34 cellular contexts compared by ENCODE assay signal in genomic region chr10:10096898-10097297, GRCh38.
"Had no signal": no experiment of that assay in that cellular context is flagged by ENCODE, and none has a peak within 500 bp of the region (broad histone marks: within the 10 kb centered on the region; RNA-seq: fewer than 3 reads in every experiment).

No MANE protein-coding gene starts in this region.

- H3K4me3 ChIP-seq: adrenal gland, ascending aorta, body of pancreas, breast epithelium, cardiac muscle cell had no signal

- H3K4me1 ChIP-seq: adrenal gland, ascending aorta, body of pancreas, breast epithelium had no signal

- H3K9me3 ChIP-seq: adrenal gland, ascending aorta, body of pancreas, breast epithelium had no signal

- H3K27ac ChIP-seq: adrenal gland, ascending aorta, body of pancreas, brain microvascular endothelial cell, breast epithelium, cardiac muscle cell had no signal

- DNase-seq: activated effector memory CD4-positive, alpha-beta T cell treated with anti-CD3 and anti-CD28 coated beads, Interleukin-2, amount 50 U/mL, for 16 hours; activated effector memory CD4-positive, alpha-beta T cell treated with Interleukin-2 at 50 U/mL for 16 hours; activated gamma-delta T cell; activated gamma-delta T cell treated with Interleukin-2 at 50 U/mL for 16 hours; activated naive CD4-positive, alpha-beta T cell; activated naive CD4-positive, alpha-beta T cell treated with anti-CD3 and anti-CD28 coated beads for 36 hours; activated naive CD4-positive, alpha-beta T cell treated with anti-CD3 and anti-CD28 coated beads, Interleukin-2, amount 10 ng/mL, durations not matched to agents 7 days and 5 days; activated naive CD4-positive, alpha-beta T cell treated with anti-CD3 and anti-CD28 coated beads, Interleukin-2, amount 50 U/mL, for 16 hours; activated naive CD4-positive, alpha-beta T cell treated with Interleukin-2 at 50 U/mL for 16 hours; activated naive CD8-positive, alpha-beta T cell treated with anti-CD3 and anti-CD28 coated beads for 36 hours; activated naive CD8-positive, alpha-beta T cell treated with anti-CD3 and anti-CD28 coated beads, Interleukin-2, amount 10 ng/mL, durations not matched to agents 7 days and 5 days; activated naive CD8-positive, alpha-beta T cell treated with anti-CD3 and anti-CD28 coated beads, Interleukin-2, amount 50 U/mL, for 24 hours; activated T-cell treated with anti-CD3 and anti-CD28 coated beads, Interleukin-2, amount 50 U/mL, for 1 hour; activated T-cell treated with anti-CD3 and anti-CD28 coated beads, Interleukin-2, amount 50 U/mL, for 24 hours; activated T-cell treated with anti-CD3 and anti-CD28 coated beads, Interleukin-2, amount 50 U/mL, for 4 hours; activated T-cell treated with anti-CD3 and anti-CD28 coated beads, Interleukin-2, amount 50 U/mL, for 48 hours; activated T-cell treated with anti-CD3 and anti-CD28 coated beads, Interleukin-2, amount 50 U/mL, for 72 hours; adrenal gland; amniotic stem cell; amygdala; anterior cingulate cortex; aorta; body of pancreas; brain microvascular endothelial cell; caudate nucleus; central memory CD4-positive, alpha-beta T cell; cerebellar nuclear complex had no signal

- H3K27me3 ChIP-seq: adrenal gland, ascending aorta, body of pancreas, brain microvascular endothelial cell, breast epithelium, cardiac muscle cell had no signal

- ATAC-seq: activated naive CD4-positive, alpha-beta T cell treated with anti-CD3 and anti-CD28 coated beads, Interleukin-2, amount 50 U/mL, for 72 hours; activated naive CD8-positive, alpha-beta T cell treated with anti-CD3 and anti-CD28 coated beads, Interleukin-2, amount 50 U/mL, for 24 hours; activated T-cell treated with anti-CD3 and anti-CD28 coated beads, Interleukin-2, amount 50 U/mL, for 4 hours; activated T-cell treated with anti-CD3 and anti-CD28 coated beads, Interleukin-2, amount 50 U/mL, for 72 hours; activated T-helper 17 cell treated with anti-CD3 and anti-CD28 coated beads, Interleukin-2, amount 50 U/mL, for 72 hours; body of pancreas had no signal

- H3K36me3 ChIP-seq: adrenal gland, ascending aorta, brain microvascular endothelial cell, breast epithelium, cardiac muscle cell had no signal

- FAIRE-seq: astrocyte, bronchial epithelial cell had no signal
